In the genomic region with DNA sequence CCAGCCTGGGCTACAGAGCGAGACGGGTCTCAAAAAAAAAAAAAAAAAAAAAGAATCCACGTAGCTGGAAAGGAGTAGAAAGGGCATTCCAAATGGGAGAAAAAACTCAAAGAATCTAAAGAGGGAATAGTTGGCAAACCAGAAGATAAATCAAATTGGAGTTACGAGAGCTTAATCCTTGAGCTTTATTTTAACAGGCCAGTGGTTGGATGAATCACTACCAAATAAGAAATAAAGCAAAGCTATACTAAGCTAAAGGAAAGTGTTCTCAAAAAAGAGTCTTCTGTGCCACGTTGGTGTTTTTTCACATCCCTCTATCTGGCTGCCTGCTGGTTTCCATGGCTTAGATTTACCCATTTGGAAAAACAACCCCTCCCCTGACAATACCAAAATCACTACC, we compare ENCODE assay signal across 15 cellular contexts. TPM values are rescaled to one million over a fixed set of nuclear protein-coding genes. Genes with fewer than 3 reads are reported as not detected.
DNase-seq lines count a peak whose midpoint lies in the region; ATAC-seq and TF ChIP-seq lines count a peak whose summit lies in the region.
"Had no signal": no experiment of that assay in that cellular context is flagged by ENCODE, and none has a peak within 500 bp of the region (broad histone marks: within the 10 kb centered on the region; RNA-seq: fewer than 3 reads in every experiment).

No MANE protein-coding gene starts in this region.

- no peaks in the 10 kb centered on the region for H3K27me3 ChIP-seq in adrenal gland
- H3K27me3 ChIP-seq in subcutaneous abdominal adipose tissue (ENCODE audit: control insufficient read depth in 5 of 5, insufficient read depth in 4 of 5, low read length in 5 of 5): no peaks in the 10 kb centered on the region

- H3K36me3 ChIP-seq in adrenal gland (replicated peaks in 1 of 2) (no peaks in the 10 kb centered on the region), subcutaneous abdominal adipose tissue (ENCODE audit: control insufficient read depth in 5 of 5, insufficient read depth in 5 of 5, low read length in 5 of 5) (no peaks in the 10 kb centered on the region)

- WGBS in adrenal gland, 4 donors: 27 to 42% (median 28%) methylated on average over 5 of the region's 5 CpGs

- H3K27ac ChIP-seq in adrenal gland: peak overlapping the region; percentile 27 to 75 (median 65)
- H3K27ac ChIP-seq in subcutaneous abdominal adipose tissue (ENCODE audit: low read depth, low read length): peak overlapping the region; percentile 15
- H3K27ac ChIP-seq: epithelial cell of prostate had no signal

- TF ChIP-seq POLR2A in adrenal gland (IDR thresholded peaks at IDR 0.05): no peak

- no peak for ATAC-seq in GM19324 (IDR thresholded peaks at IDR 0.05; ENCODE audit: low FRiP score, unreplicated experiment)
- no peak for ATAC-seq in GM19395 (IDR thresholded peaks at IDR 0.05; ENCODE audit: unreplicated experiment)
- ATAC-seq in HG03175 (IDR thresholded peaks at IDR 0.05; ENCODE audit: unreplicated experiment): no peak
- ATAC-seq: T-helper 17 cell had no signal

- DNase-seq in GM03348 (ENCODE audit: low spot score) (peak; percentile 77), adrenal gland (no peak), hepatic stellate cell (ENCODE audit: low spot score) (peak; percentile 34)
- no peak for DNase-seq in stimulated activated CD4-positive, alpha-beta T cell treated with anti-CD3 and anti-CD28 coated beads, Interleukin-4, amount 100 ng/mL, for 1 hour
- DNase-seq: activated CD4-positive, alpha-beta T cell treated with anti-CD3 and anti-CD28 coated beads for 1 hour; CD4-positive, CD25-positive, alpha-beta regulatory T cell; NCI-H2107; RPMI8226; stimulated activated naive CD4-positive, alpha-beta T cell treated with Interleukin-2 at 50 U/mL for 16 hours; T-helper 17 cell had no signal

- intact Hi-C loops in adrenal gland (cut with DNase I): no loop called here

- TF ChIP-seq CTCF in adrenal gland (IDR thresholded peaks at IDR 0.05): no peak

- H3K4me1 ChIP-seq in adrenal gland (replicated peaks in 1 of 2) (peaks cover 57 to 69% of the 10 kb centered on the region in 2 donors), subcutaneous abdominal adipose tissue (ENCODE audit: control insufficient read depth in 5 of 5, insufficient read depth in 5 of 5, low read length in 5 of 5) (peaks cover 0 to 48% (median 33%) of the 10 kb centered on the region in 5 donors)

- H3K9ac ChIP-seq in subcutaneous abdominal adipose tissue (ENCODE audit: low read length in 5 of 5): no peak overlapping the region

- H3K9me3 ChIP-seq in adrenal gland (replicated peaks in 1 of 3): no peaks in the 10 kb centered on the region
- no peaks in the 10 kb centered on the region for H3K9me3 ChIP-seq in subcutaneous abdominal adipose tissue (ENCODE audit: control insufficient read depth in 5 of 5, low read length in 5 of 5)

- H3K4me3 ChIP-seq in adrenal gland (no peak overlapping the region), subcutaneous abdominal adipose tissue (ENCODE audit: low read depth in 1 of 5, low read length in 5 of 5) (no peak overlapping the region)

RNA-seq across cellular contexts. Expression of a gene that starts 14.0 kb away (rescaled TPM):
- 100 to 1,000 TPM in 5 of 8 donors, 10 to 100 TPM in 3; 38.3 to 153 (median 108) TPM for total RNA-seq in adrenal gland
- polyA plus RNA-seq in adrenal gland: 10 to 100 TPM; 46.2 to 78.1 (median 50.1) TPM

Comparison
In these comparisons a context has a peak if more than half of its experiments do, and no peak if none do; other contexts are left out.
1. DNase-seq: peak in GM03348 (single experiment) and hepatic stellate cell (single experiment); none in adrenal gland (0 of 7) and stimulated activated CD4-positive, alpha-beta T cell treated with anti-CD3 and anti-CD28 coated beads, Interleukin-4, amount 100 ng/mL, for 1 hour (single experiment).